ENCODE assay signal across 9 cellular contexts in genomic region chr11:10490032-10490397, GRCh38. TPM values are rescaled to one million over a fixed set of nuclear protein-coding genes. Genes with fewer than 3 reads are reported as not detected.
DNase-seq lines count a peak whose midpoint lies in the region; ATAC-seq and TF ChIP-seq lines count a peak whose summit lies in the region.
"Had no signal": no experiment of that assay in that cellular context is flagged by ENCODE, and none has a peak within 500 bp of the region (broad histone marks: within the 10 kb centered on the region; RNA-seq: fewer than 3 reads in every experiment).

No MANE protein-coding gene starts in this region.

- no peak overlapping the region for H3K4me3 Mint-ChIP-seq in natural killer cell
- H3K4me3 Mint-ChIP-seq in natural killer cell treated with Interleukin-12 subunit alpha and Interleukin-12 subunit beta and Interleukin-15 and Interleukin-18, amount 100 ng/mL, for 72 hours, result no peak overlapping the region

- H3K36me3 Mint-ChIP-seq in natural killer cell, result no peaks in the 10 kb centered on the region
- H3K36me3 Mint-ChIP-seq in natural killer cell treated with Interleukin-12 subunit alpha and Interleukin-12 subunit beta and Interleukin-15 and Interleukin-18, amount 100 ng/mL, for 72 hours, result no peaks in the 10 kb centered on the region

- no peaks in the 10 kb centered on the region for H3K27me3 Mint-ChIP-seq in natural killer cell (ENCODE audit: low read depth in 2 of 2)
- peaks cover 0 to 5% of the 10 kb centered on the region in 2 donors for H3K27me3 Mint-ChIP-seq in natural killer cell treated with Interleukin-12 subunit alpha and Interleukin-12 subunit beta and Interleukin-15 and Interleukin-18, amount 100 ng/mL, for 72 hours

- H3K27me3 ChIP-seq in dorsolateral prefrontal cortex, result no peaks in the 10 kb centered on the region

- H3K4me1 Mint-ChIP-seq in natural killer cell, result peaks cover 18 to 19% of the 10 kb centered on the region in 2 donors
- H3K4me1 Mint-ChIP-seq in natural killer cell treated with Interleukin-12 subunit alpha and Interleukin-12 subunit beta and Interleukin-15 and Interleukin-18, amount 100 ng/mL, for 72 hours (ENCODE audit: low read depth in 2 of 2), result peaks cover 14 to 18% of the 10 kb centered on the region in 2 donors

- peak overlapping the region; percentile 73 to 99 (median 94) for H3K27ac ChIP-seq in dorsolateral prefrontal cortex

- intact Hi-C loops in natural killer cell (cut with micrococcal nuclease), result no loop called here
- intact Hi-C loops in dorsolateral prefrontal cortex (cut with DNase I), result loop anchor here in 1 of 2 donors (2.0 kb wide), 1 partner anchor 39 kb away; no protein-coding TSS in a partner anchor

- ATAC-seq in natural killer cell (peak; percentile 18 to 53 (median 46)), omental fat pad (ENCODE audit: low FRiP score) (no peak), HG03378 (IDR thresholded peaks at IDR 0.05; ENCODE audit: unreplicated experiment) (no peak)
- ATAC-seq in natural killer cell treated with Interleukin-12 subunit alpha and Interleukin-12 subunit beta and Interleukin-15 and Interleukin-18, amount 100 ng/mL, for 72 hours, result no peak

- H3K9me3 Mint-ChIP-seq in natural killer cell, result no peaks in the 10 kb centered on the region
- no peaks in the 10 kb centered on the region for H3K9me3 Mint-ChIP-seq in natural killer cell treated with Interleukin-12 subunit alpha and Interleukin-12 subunit beta and Interleukin-15 and Interleukin-18, amount 100 ng/mL, for 72 hours

- no peak for DNase-seq in natural killer cell
- DNase-seq in natural killer cell treated with Interleukin-12 subunit alpha and Interleukin-12 subunit beta and Interleukin-15 and Interleukin-18, amount 100 ng/mL, for 72 hours (ENCODE audit: low spot score), result no peak
- no peak for DNase-seq in dorsolateral prefrontal cortex
- DNase-seq in omental fat pad (ENCODE audit: low spot score), result peak; percentile 20
- no peak for DNase-seq in NCI-H2029 treated with DMSO at 0.1 percent for 48 hours (lab: John Stamatoyannopoulos, UW)
- DNase-seq in RKO (ENCODE audit: low spot score), result no peak
- no peak for DNase-seq in NCI-H1436 (lab: John Stamatoyannopoulos, UW)
- DNase-seq: stimulated activated CD4-positive, alpha-beta T cell treated with anti-CD3 and anti-CD28 coated beads, Interleukin-15, amount 100 ng/mL, for 24 hours had no signal

- no peak overlapping the region for H3K4me3 ChIP-seq in dorsolateral prefrontal cortex

- peak overlapping the region in 1 of 2 donors; percentile 61 for H3K27ac Mint-ChIP-seq in natural killer cell
- no peak overlapping the region for H3K27ac Mint-ChIP-seq in natural killer cell treated with Interleukin-12 subunit alpha and Interleukin-12 subunit beta and Interleukin-15 and Interleukin-18, amount 100 ng/mL, for 72 hours

- TF ChIP-seq CTCF in natural killer cell (IDR thresholded peaks at IDR 0.05) (no peak), dorsolateral prefrontal cortex (IDR thresholded peaks at IDR 0.05 in 54 of 56, conservative IDR thresholded peaks at IDR 0.05 in 2 of 56; ENCODE audit: low read depth in 1 of 56, partially characterized antibody in 56 of 56) (no peak), omental fat pad (IDR thresholded peaks at IDR 0.05) (no peak)

RNA-seq across cellular contexts. Expression of gene AMPD3, which starts 35.0 kb away (rescaled TPM):
- total RNA-seq in natural killer cell (1 to 10 TPM; 5.5 to 9.2 (median 6.8) TPM), dorsolateral prefrontal cortex (10 to 100 TPM; 14.7 to 74.3 (median 28.6) TPM), omental fat pad (10 to 100 TPM in 2 of 4 donors, 1 to 10 TPM in 2; 4.4 to 43.3 (median 9.9) TPM)
- total RNA-seq in natural killer cell treated with Interleukin-12 subunit alpha and Interleukin-12 subunit beta and Interleukin-15 and Interleukin-18, amount 100 ng/mL, for 72 hours, result 10 to 100 TPM; 10.9 to 11.3 TPM

RNA-seq across cellular contexts. Expression of gene RNF141, which starts 51.0 kb away (rescaled TPM):
- 10 to 100 TPM; 10.3 to 13.9 (median 11.7) TPM for total RNA-seq in natural killer cell
- 10 to 100 TPM in 1 of 2 donors, 1 to 10 TPM in 1; 9.5 to 12.7 TPM for total RNA-seq in natural killer cell treated with Interleukin-12 subunit alpha and Interleukin-12 subunit beta and Interleukin-15 and Interleukin-18, amount 100 ng/mL, for 72 hours
- 100 to 1,000 TPM in 15 of 120 experiments, 10 to 100 TPM in 105; 47.2 to 142 (median 77.9) TPM for total RNA-seq in dorsolateral prefrontal cortex
- 10 to 100 TPM; 20.0 to 35.8 (median 26.5) TPM for total RNA-seq in omental fat pad

Comparison
In these comparisons a context has a peak if more than half of its experiments do, and no peak if none do; other contexts are left out.
1. ATAC-seq: peak in natural killer cell (3 of 3); none in natural killer cell treated with Interleukin-12 subunit alpha and Interleukin-12 subunit beta and Interleukin-15 and Interleukin-18, amount 100 ng/mL, for 72 hours (0 of 2), omental fat pad (single experiment) and HG03378 (single experiment).